8 cellular contexts compared by ENCODE assay signal in genomic region chr2:9844581-9844980, GRCh38. TPM values are rescaled to one million over a fixed set of nuclear protein-coding genes. Genes with fewer than 3 reads are reported as not detected.
DNase-seq lines count a peak whose midpoint lies in the region; ATAC-seq and TF ChIP-seq lines count a peak whose summit lies in the region.

No MANE protein-coding gene starts in this region.

- H3K9me3 Mint-ChIP-seq in endothelial cell (ENCODE audit: unreplicated experiment), result no peaks in the 10 kb centered on the region

- H2AFZ ChIP-seq in OCI-LY3 (ENCODE audit: low read depth, low read length), result no peak overlapping the region

- no peaks in the 10 kb centered on the region for H3K36me3 Mint-ChIP-seq in endothelial cell (ENCODE audit: low read depth, unreplicated experiment)

- peak overlapping the region; percentile 93 for H3K4me3 Mint-ChIP-seq in endothelial cell (ENCODE audit: unreplicated experiment)

- H3K27ac ChIP-seq in OCI-LY3 (ENCODE audit: low read length), result peak overlapping the region; percentile 79
- no peak overlapping the region for H3K27ac ChIP-seq in caudate nucleus (ENCODE audit: low read depth, low read length)

- peak; percentile 36 for ATAC-seq in GM18861 (IDR thresholded peaks at IDR 0.05; ENCODE audit: unreplicated experiment)

- H4K20me1 ChIP-seq in OCI-LY3 (ENCODE audit: insufficient read depth, low read length), result peaks cover 12% of the 10 kb centered on the region

- H3K27me3 ChIP-seq in OCI-LY3 (ENCODE audit: low read depth, low read length), result no peaks in the 10 kb centered on the region

- peak overlapping the region; percentile 86 for H3K9ac ChIP-seq in OCI-LY3 (ENCODE audit: low read length)

- TF ChIP-seq CTCF in OCI-LY3 (IDR thresholded peaks at IDR 0.05; ENCODE audit: low read depth, low read length), result no peak
- no peak for TF ChIP-seq CTCF in endothelial cell (IDR thresholded peaks at IDR 0.05; ENCODE audit: unreplicated experiment)

- no peaks in the 10 kb centered on the region for H3K9me3 ChIP-seq in OCI-LY3 (ENCODE audit: insufficient read depth, low read length)

- peak overlapping the region; percentile 83 for H3K4me2 ChIP-seq in OCI-LY3 (ENCODE audit: low read length)

- peaks cover 2% of the 10 kb centered on the region for H3K27me3 Mint-ChIP-seq in endothelial cell (ENCODE audit: unreplicated experiment)

- H3K36me3 ChIP-seq in OCI-LY3 (replicated peaks; ENCODE audit: low read depth, low read length), result peaks cover 37% of the 10 kb centered on the region

- H3K4me1 Mint-ChIP-seq in endothelial cell (ENCODE audit: unreplicated experiment), result no peaks in the 10 kb centered on the region

- H3K4me3 ChIP-seq in OCI-LY3 (ENCODE audit: low read length) (peak overlapping the region; percentile 80), skeletal muscle cell (ENCODE audit: low read depth, low read length) (peak overlapping the region; percentile 70)

- H3K79me2 ChIP-seq in OCI-LY3 (ENCODE audit: low read length), result peaks cover 39% of the 10 kb centered on the region

- DNase-seq in AG08395 (ENCODE audit: low spot score) (peak; percentile 44), endothelial cell (ENCODE audit: low spot score) (no peak), skeletal muscle cell (ENCODE audit: low read depth) (no peak), GM19240 (ENCODE audit: insufficient read length, low spot score) (no peak), T1000 (lab: John Stamatoyannopoulos, UW) (no peak), caudate nucleus (lab: John Stamatoyannopoulos, UW) (no peak)

- no peak overlapping the region for H3K27ac Mint-ChIP-seq in endothelial cell (ENCODE audit: unreplicated experiment)

- H3K4me1 ChIP-seq in OCI-LY3 (ENCODE audit: low read length), result peaks cover 16% of the 10 kb centered on the region

RNA-seq across cellular contexts. Expression of gene TAF1B, which starts 1.3 kb away (rescaled TPM):
- total RNA-seq in endothelial cell (ENCODE audit: unreplicated experiment), result 19.5 TPM
